Comparison of ENCODE assay signal across 1 cellular context in the genomic region with DNA sequence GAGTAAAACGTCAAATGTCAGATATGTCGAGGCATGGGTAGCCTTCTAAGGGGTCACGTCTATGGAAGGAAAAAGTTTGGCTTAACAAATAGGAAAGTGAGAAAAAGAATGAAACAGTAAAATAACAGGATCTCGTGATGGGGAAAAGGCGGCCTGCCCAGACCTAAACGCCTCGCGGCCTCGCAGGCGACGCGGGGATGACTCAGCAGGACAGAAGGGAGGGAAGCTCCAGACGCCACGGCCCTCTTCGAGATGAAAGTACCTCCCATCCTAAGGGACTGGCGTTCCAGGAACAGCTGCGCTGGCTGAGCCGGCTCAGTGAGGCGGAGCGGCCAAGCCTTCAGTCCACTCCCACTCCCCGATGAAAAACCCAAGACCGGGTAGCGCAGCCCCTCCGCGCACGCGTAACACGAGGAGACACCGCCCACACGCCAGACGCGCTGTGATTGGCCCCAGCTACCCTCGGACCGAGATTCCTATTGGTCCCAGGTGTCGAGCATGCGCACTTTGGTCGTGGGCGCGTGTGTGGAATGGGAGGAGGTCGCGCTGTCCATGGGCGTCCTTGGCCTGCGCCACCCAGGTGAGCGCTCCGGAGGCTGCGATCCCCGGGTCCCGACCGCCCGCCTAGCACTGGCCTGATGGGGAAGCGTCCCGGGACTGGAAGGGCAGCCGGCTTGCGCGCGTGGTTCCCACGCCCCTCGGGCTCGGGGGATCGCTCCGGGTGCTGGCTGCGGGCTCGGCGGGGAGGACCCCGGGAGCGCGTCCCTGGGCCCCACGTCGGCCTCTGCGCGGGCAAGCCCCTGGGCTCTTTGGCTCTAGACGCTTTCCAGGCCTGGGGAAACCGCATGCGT.
A peak's percentile ranks its signal among the peaks of the same experiment; 100 is the strongest.
TF ChIP-seq lines count a peak whose summit lies in the region.

No MANE protein-coding gene starts in this region.

TF ChIP-seq in WTC11, 78 proteins besides CTCF, POLR2A, EP300 and RAD21 (continued from another document):
- TF ChIP-seq CREM (CRISPR knock-in tag; IDR thresholded peaks at IDR 0.05) (peak; percentile 57; the same call in 1 of the 2 replicates), MXD4 (CRISPR knock-in tag; IDR thresholded peaks at IDR 0.05; ENCODE audit: borderline replicate concordance) (no peak), RELA (CRISPR knock-in tag; IDR thresholded peaks at IDR 0.05; ENCODE audit: borderline replicate concordance) (0 out of 2 replicates have a peak, but pooled peaks have one; percentile 31)
